20 cellular contexts compared by ENCODE assay signal in the genomic region with DNA sequence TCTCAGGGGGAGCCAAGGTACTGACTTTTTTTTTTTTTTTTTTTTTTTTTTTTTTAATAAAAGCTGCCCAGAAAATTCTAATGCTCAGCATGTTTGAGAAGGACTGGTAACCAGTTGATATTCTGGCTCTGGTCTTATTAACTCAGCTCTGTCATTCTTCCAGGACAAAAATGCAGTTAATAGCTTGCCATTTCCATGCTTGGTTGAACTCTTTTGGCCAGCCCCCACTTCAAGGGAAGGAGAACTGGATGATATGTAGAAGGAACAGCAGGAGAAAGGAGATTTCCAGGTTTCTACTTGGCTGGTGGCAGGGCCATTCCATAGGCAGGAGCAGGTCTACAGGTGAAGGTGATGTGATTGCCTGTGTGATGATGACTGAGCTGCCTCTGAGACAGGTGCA.
"Had no signal": no experiment of that assay in that cellular context is flagged by ENCODE, and none has a peak within 500 bp of the region (broad histone marks: within the 10 kb centered on the region; RNA-seq: fewer than 3 reads in every experiment).

No MANE protein-coding gene starts in this region.

- DNase-seq: activated B cell treated with CpG ODN at 0.5 μM for 24 hours; activated CD4-positive, alpha-beta T cell treated with anti-CD3 and anti-CD28 coated beads for 1 hour; activated CD4-positive, alpha-beta T cell treated with anti-CD3 and anti-CD28 coated beads, Interleukin-2, amount 10 ng/mL, durations not matched to agents 24 days and 14 days; activated CD4-positive, alpha-beta T cell treated with anti-CD3 and anti-CD28 coated beads, Interleukin-2, amount 50 U/mL, for 48 hours; activated CD8-positive, alpha-beta memory T cell treated with anti-CD3 and anti-CD28 coated beads, Interleukin-2, amount 10 ng/mL, durations not matched to agents 7 days and 5 days; activated effector memory CD4-positive, alpha-beta T cell treated with anti-CD3 and anti-CD28 coated beads, Interleukin-2, amount 50 U/mL, for 16 hours; activated naive CD4-positive, alpha-beta T cell treated with Interleukin-2 at 50 U/mL for 16 hours; activated T-cell treated with anti-CD3 and anti-CD28 coated beads, Interleukin-2, amount 50 U/mL, for 4 hours; anterior cingulate cortex; cerebellar nuclear complex; Kasumi-1; KBM-7; NCI-H1048; NCI-H1930; NCI-H524; PC-3; SIG-M5; T-helper 17 cell; T-helper 9 cell had no signal

- H3K9me3 Mint-ChIP-seq: activated B cell treated with CpG ODN at 0.5 μM for 24 hours; activated CD4-positive, alpha-beta T cell treated with anti-CD3 and anti-CD28 coated beads, Interleukin-2, amount 10 ng/mL, durations not matched to agents 24 days and 14 days; activated T-cell treated with anti-CD3 and anti-CD28 coated beads, Interleukin-2, amount 50 U/mL, for 4 hours had no signal

- H3K27ac Mint-ChIP-seq: activated B cell treated with CpG ODN at 0.5 μM for 24 hours; activated CD4-positive, alpha-beta T cell treated with anti-CD3 and anti-CD28 coated beads, Interleukin-2, amount 10 ng/mL, durations not matched to agents 24 days and 14 days; activated CD8-positive, alpha-beta memory T cell treated with anti-CD3 and anti-CD28 coated beads, Interleukin-2, amount 10 ng/mL, durations not matched to agents 7 days and 5 days; activated naive CD8-positive, alpha-beta T cell; T-helper 17 cell had no signal

- ATAC-seq: activated CD8-positive, alpha-beta memory T cell treated with anti-CD3 and anti-CD28 coated beads, Interleukin-2, amount 10 ng/mL, durations not matched to agents 7 days and 5 days; activated T-cell treated with anti-CD3 and anti-CD28 coated beads, Interleukin-2, amount 50 U/mL, for 4 hours; PC-3; T-helper 17 cell had no signal

- H3K4me1 Mint-ChIP-seq: activated B cell treated with CpG ODN at 0.5 μM for 24 hours; activated CD4-positive, alpha-beta T cell treated with anti-CD3 and anti-CD28 coated beads, Interleukin-2, amount 10 ng/mL, durations not matched to agents 24 days and 14 days; activated CD8-positive, alpha-beta memory T cell treated with anti-CD3 and anti-CD28 coated beads, Interleukin-2, amount 10 ng/mL, durations not matched to agents 7 days and 5 days had no signal

- H3K4me3 Mint-ChIP-seq: activated B cell treated with CpG ODN at 0.5 μM for 24 hours; activated CD4-positive, alpha-beta T cell treated with anti-CD3 and anti-CD28 coated beads, Interleukin-2, amount 10 ng/mL, durations not matched to agents 24 days and 14 days; activated CD8-positive, alpha-beta memory T cell treated with anti-CD3 and anti-CD28 coated beads, Interleukin-2, amount 10 ng/mL, durations not matched to agents 7 days and 5 days; activated naive CD8-positive, alpha-beta T cell; activated T-cell treated with anti-CD3 and anti-CD28 coated beads, Interleukin-2, amount 50 U/mL, for 4 hours; T-helper 17 cell had no signal

- H3K36me3 Mint-ChIP-seq: activated CD8-positive, alpha-beta memory T cell treated with anti-CD3 and anti-CD28 coated beads, Interleukin-2, amount 10 ng/mL, durations not matched to agents 7 days and 5 days; activated naive CD8-positive, alpha-beta T cell had no signal
